9 cellular contexts compared by ENCODE assay signal in genomic region chr19:45693168-45693788, GRCh38. TPM values are rescaled to one million over a fixed set of nuclear protein-coding genes. Genes with fewer than 3 reads are reported as not detected.
DNase-seq lines count a peak whose midpoint lies in the region; ATAC-seq and TF ChIP-seq lines count a peak whose summit lies in the region.
"Had no signal": no experiment of that assay in that cellular context is flagged by ENCODE, and none has a peak within 500 bp of the region (broad histone marks: within the 10 kb centered on the region; RNA-seq: fewer than 3 reads in every experiment).

No MANE protein-coding gene starts in this region.

- no peaks in the 10 kb centered on the region for H3K27me3 ChIP-seq in CD4-positive, CD25-positive, alpha-beta regulatory T cell (ENCODE audit: control insufficient read depth, insufficient read depth, low read length)
- H3K27me3 ChIP-seq in OCI-LY1 (ENCODE audit: insufficient read depth, low read length) = no peaks in the 10 kb centered on the region

- H3K4me1 Mint-ChIP-seq in CD4-positive, CD25-positive, alpha-beta regulatory T cell = peaks cover 0 to 32% (median 11%) of the 10 kb centered on the region in 4 donors
- peaks cover 24% of the 10 kb centered on the region in 2 donors for H3K4me1 Mint-ChIP-seq in natural killer cell treated with Interleukin-12 subunit alpha and Interleukin-12 subunit beta and Interleukin-15 and Interleukin-18, amount 100 ng/mL, for 72 hours (ENCODE audit: low read depth in 2 of 2)
- H3K4me1 Mint-ChIP-seq in stimulated activated naive CD8-positive, alpha-beta T cell treated with anti-CD3 and anti-CD28 coated beads, Interleukin-15, Interleukin-2, amounts not matched to agents 100 ng/mL and 50 ng/mL, for 24 hours (ENCODE audit: low read depth) = peaks cover 48% of the 10 kb centered on the region

- H3F3A ChIP-seq in OCI-LY1 (ENCODE audit: insufficient read depth, low read length) = no peaks in the 10 kb centered on the region

- DNase-seq in CD4-positive, CD25-positive, alpha-beta regulatory T cell = peak; percentile 58 to 69 (median 64)
- DNase-seq in HT1080 (ENCODE audit: low read depth) (peak; percentile 59), activated T-helper 1 cell treated with Interleukin-2 at 50 U/mL for 16 hours (ENCODE audit: low read depth) (peak; percentile 56), fibroblast of peridontal ligament (ENCODE audit: extremely low read depth) (peak; percentile 64)
- DNase-seq in natural killer cell treated with Interleukin-12 subunit alpha and Interleukin-12 subunit beta and Interleukin-15 and Interleukin-18, amount 100 ng/mL, for 72 hours (ENCODE audit: low spot score) = peak; percentile 78

- peak overlapping the region; percentile 88 for H3K4me3 ChIP-seq in CD4-positive, CD25-positive, alpha-beta regulatory T cell (ENCODE audit: low read depth, low read length)
- peak overlapping the region; percentile 83 for H3K4me3 ChIP-seq in OCI-LY1 (ENCODE audit: low read depth, low read length, poor library complexity, severe bottlenecking)

- H3K4me1 ChIP-seq in CD4-positive, CD25-positive, alpha-beta regulatory T cell (ENCODE audit: control insufficient read depth, insufficient read depth, low read length, poor library complexity, severe bottlenecking) = peaks cover 27% of the 10 kb centered on the region
- H3K4me1 ChIP-seq in OCI-LY1 (ENCODE audit: insufficient read depth, low read length, severe bottlenecking) = peaks cover 15% of the 10 kb centered on the region

- H3K27me3 Mint-ChIP-seq in CD4-positive, CD25-positive, alpha-beta regulatory T cell = no peaks in the 10 kb centered on the region
- no peaks in the 10 kb centered on the region for H3K27me3 Mint-ChIP-seq in natural killer cell treated with Interleukin-12 subunit alpha and Interleukin-12 subunit beta and Interleukin-15 and Interleukin-18, amount 100 ng/mL, for 72 hours
- H3K27me3 Mint-ChIP-seq in stimulated activated naive CD8-positive, alpha-beta T cell treated with anti-CD3 and anti-CD28 coated beads, Interleukin-15, Interleukin-2, amounts not matched to agents 100 ng/mL and 50 ng/mL, for 24 hours = no peaks in the 10 kb centered on the region

- peak; percentile 97 for TF ChIP-seq CTCF in OCI-LY1 (IDR thresholded peaks at IDR 0.05; ENCODE audit: low read length)

- peaks cover 6% of the 10 kb centered on the region for H3K36me3 ChIP-seq in CD4-positive, CD25-positive, alpha-beta regulatory T cell (ENCODE audit: control insufficient read depth, insufficient read depth, low read length)
- H3K36me3 ChIP-seq in OCI-LY1 (ENCODE audit: insufficient read depth, low read length) = peaks cover 39% of the 10 kb centered on the region

- no peaks in the 10 kb centered on the region for H3K9me3 ChIP-seq in CD4-positive, CD25-positive, alpha-beta regulatory T cell (ENCODE audit: control insufficient read depth in 2 of 2, low read length in 2 of 2)
- H3K9me3 ChIP-seq in OCI-LY1 (ENCODE audit: low read length) = no peaks in the 10 kb centered on the region

- H3K27ac Mint-ChIP-seq in CD4-positive, CD25-positive, alpha-beta regulatory T cell = peak overlapping the region; percentile 71 to 98 (median 96)
- peak overlapping the region; percentile 94 to 95 for H3K27ac Mint-ChIP-seq in natural killer cell treated with Interleukin-12 subunit alpha and Interleukin-12 subunit beta and Interleukin-15 and Interleukin-18, amount 100 ng/mL, for 72 hours
- H3K27ac Mint-ChIP-seq in stimulated activated naive CD8-positive, alpha-beta T cell treated with anti-CD3 and anti-CD28 coated beads, Interleukin-15, Interleukin-2, amounts not matched to agents 100 ng/mL and 50 ng/mL, for 24 hours = peak overlapping the region; percentile 100

- peak overlapping the region; percentile 83 for H3K4me2 ChIP-seq in OCI-LY1 (ENCODE audit: low read length)

- H2AFZ ChIP-seq in OCI-LY1 (ENCODE audit: low read length) = no peak overlapping the region

- peaks cover 9% of the 10 kb centered on the region for H3K36me3 Mint-ChIP-seq in CD4-positive, CD25-positive, alpha-beta regulatory T cell
- H3K36me3 Mint-ChIP-seq in natural killer cell treated with Interleukin-12 subunit alpha and Interleukin-12 subunit beta and Interleukin-15 and Interleukin-18, amount 100 ng/mL, for 72 hours = peaks cover 17% of the 10 kb centered on the region
- H3K36me3 Mint-ChIP-seq in stimulated activated naive CD8-positive, alpha-beta T cell treated with anti-CD3 and anti-CD28 coated beads, Interleukin-15, Interleukin-2, amounts not matched to agents 100 ng/mL and 50 ng/mL, for 24 hours (ENCODE audit: low read depth) = peaks cover 59% of the 10 kb centered on the region

- H3K79me2 ChIP-seq in OCI-LY1 (ENCODE audit: insufficient read depth, low read length) = peaks cover 11% of the 10 kb centered on the region

- H4K20me1 ChIP-seq in OCI-LY1 (ENCODE audit: insufficient read depth, low read length) = no peaks in the 10 kb centered on the region

- H3K4me3 Mint-ChIP-seq in CD4-positive, CD25-positive, alpha-beta regulatory T cell = peak overlapping the region; percentile 89 to 98 (median 96)
- peak overlapping the region; percentile 95 for H3K4me3 Mint-ChIP-seq in natural killer cell treated with Interleukin-12 subunit alpha and Interleukin-12 subunit beta and Interleukin-15 and Interleukin-18, amount 100 ng/mL, for 72 hours
- peak overlapping the region; percentile 92 for H3K4me3 Mint-ChIP-seq in stimulated activated naive CD8-positive, alpha-beta T cell treated with anti-CD3 and anti-CD28 coated beads, Interleukin-15, Interleukin-2, amounts not matched to agents 100 ng/mL and 50 ng/mL, for 24 hours

- H3K27ac ChIP-seq in CD4-positive, CD25-positive, alpha-beta regulatory T cell (ENCODE audit: insufficient read depth, low read length, poor library complexity, severe bottlenecking) = peak overlapping the region; percentile 96
- peak overlapping the region; percentile 74 for H3K27ac ChIP-seq in OCI-LY1 (ENCODE audit: low read depth, low read length, poor library complexity, severe bottlenecking)

- H3K9me3 Mint-ChIP-seq in CD4-positive, CD25-positive, alpha-beta regulatory T cell = peaks cover 0 to 2% (median 0%) of the 10 kb centered on the region in 7 donors
- H3K9me3 Mint-ChIP-seq in natural killer cell treated with Interleukin-12 subunit alpha and Interleukin-12 subunit beta and Interleukin-15 and Interleukin-18, amount 100 ng/mL, for 72 hours = no peaks in the 10 kb centered on the region
- no peaks in the 10 kb centered on the region for H3K9me3 Mint-ChIP-seq in stimulated activated naive CD8-positive, alpha-beta T cell treated with anti-CD3 and anti-CD28 coated beads, Interleukin-15, Interleukin-2, amounts not matched to agents 100 ng/mL and 50 ng/mL, for 24 hours

- peak overlapping the region; percentile 92 for H3K9ac ChIP-seq in OCI-LY1 (ENCODE audit: low read length)

- no peak for ATAC-seq in CD4-positive, CD25-positive, alpha-beta regulatory T cell (ENCODE audit: low read depth in 2 of 2)
- no peak for ATAC-seq in natural killer cell treated with Interleukin-12 subunit alpha and Interleukin-12 subunit beta and Interleukin-15 and Interleukin-18, amount 100 ng/mL, for 72 hours
- no peak for ATAC-seq in GM21737 (IDR thresholded peaks at IDR 0.05; ENCODE audit: unreplicated experiment)

- no peaks in the 10 kb centered on the region for H3K9me2 ChIP-seq in OCI-LY1 (ENCODE audit: low read depth, low read length)

RNA-seq across cellular contexts. Expression of gene QPCTL, which starts 0.8 kb away (rescaled TPM):
- total RNA-seq in CD4-positive, CD25-positive, alpha-beta regulatory T cell = 10.0 TPM
- polyA plus RNA-seq in CD4-positive, CD25-positive, alpha-beta regulatory T cell = 1 to 10 TPM in 1 of 4 donors, under 1 TPM in 3; 0.37 to 1.1 (median 0.52) TPM
- 16.9 and 20.9 TPM in 2 replicates for total RNA-seq in HT1080 (2014; rRNA removed; shearing (Covaris generic))
- 22.8 and 26.6 TPM in 2 replicates for polyA plus RNA-seq in HT1080 (2015; cell fraction: cytosol; rRNA removed)
- 22.8 and 30.2 TPM in 2 replicates for polyA plus RNA-seq in HT1080 (2015; cell fraction: nucleus; rRNA removed)
- total RNA-seq in natural killer cell treated with Interleukin-12 subunit alpha and Interleukin-12 subunit beta and Interleukin-15 and Interleukin-18, amount 100 ng/mL, for 72 hours = 10 to 100 TPM in 1 of 2 donors, 1 to 10 TPM in 1; 8.4 to 22.7 TPM

RNA-seq across cellular contexts. Expression of gene SNRPD2, which starts 1.5 kb away (rescaled TPM):
- 271 TPM for total RNA-seq in CD4-positive, CD25-positive, alpha-beta regulatory T cell
- polyA plus RNA-seq in CD4-positive, CD25-positive, alpha-beta regulatory T cell = 1,000 to 10,000 TPM; 1,054 to 1,255 (median 1,105) TPM
- 612 and 1,194 TPM in 2 replicates for total RNA-seq in HT1080 (2014; rRNA removed; shearing (Covaris generic))
- polyA plus RNA-seq in HT1080 (2015; cell fraction: cytosol; rRNA removed) = 503 and 522 TPM in 2 replicates
- polyA plus RNA-seq in HT1080 (2015; cell fraction: nucleus; rRNA removed) = 165 and 192 TPM in 2 replicates
- 100 to 1,000 TPM; 389 to 427 TPM for total RNA-seq in natural killer cell treated with Interleukin-12 subunit alpha and Interleukin-12 subunit beta and Interleukin-15 and Interleukin-18, amount 100 ng/mL, for 72 hours

RNA-seq across cellular contexts. Expression of gene GIPR, which starts 25.3 kb away (rescaled TPM):
- total RNA-seq in CD4-positive, CD25-positive, alpha-beta regulatory T cell = 9.3 TPM
- under 1 TPM in 3 of 4 donors, not detected in 1; 0.15 to 0.19 (median 0.17) TPM for polyA plus RNA-seq in CD4-positive, CD25-positive, alpha-beta regulatory T cell
- 0.07 and 0.23 TPM in 2 replicates for total RNA-seq in HT1080 (2014; rRNA removed; shearing (Covaris generic))
- not detected in 2 replicates for polyA plus RNA-seq in HT1080 (2015; cell fraction: cytosol; rRNA removed)
- polyA plus RNA-seq in HT1080 (2015; cell fraction: nucleus; rRNA removed) = 2.0 and 2.6 TPM in 2 replicates
- total RNA-seq in natural killer cell treated with Interleukin-12 subunit alpha and Interleukin-12 subunit beta and Interleukin-15 and Interleukin-18, amount 100 ng/mL, for 72 hours = 10 to 100 TPM; 29.0 to 74.0 TPM

RNA-seq across cellular contexts. Expression of gene FBXO46, which starts 37.4 kb away (rescaled TPM):
- total RNA-seq in CD4-positive, CD25-positive, alpha-beta regulatory T cell = 26.5 TPM
- polyA plus RNA-seq in CD4-positive, CD25-positive, alpha-beta regulatory T cell = 10 to 100 TPM in 3 of 4 donors, 1 to 10 TPM in 1; 8.0 to 12.0 (median 10.5) TPM
- 9.5 and 14.2 TPM in 2 replicates for total RNA-seq in HT1080 (2014; rRNA removed; shearing (Covaris generic))
- polyA plus RNA-seq in HT1080 (2015; cell fraction: cytosol; rRNA removed) = 11.0 and 12.5 TPM in 2 replicates
- 48.1 and 62.7 TPM in 2 replicates for polyA plus RNA-seq in HT1080 (2015; cell fraction: nucleus; rRNA removed)
- total RNA-seq in natural killer cell treated with Interleukin-12 subunit alpha and Interleukin-12 subunit beta and Interleukin-15 and Interleukin-18, amount 100 ng/mL, for 72 hours = 10 to 100 TPM; 36.9 to 53.8 TPM

RNA-seq across cellular contexts. Expression of gene MEIOSIN, which starts 40.0 kb away (rescaled TPM):
- total RNA-seq in CD4-positive, CD25-positive, alpha-beta regulatory T cell = not detected
- not detected for polyA plus RNA-seq in CD4-positive, CD25-positive, alpha-beta regulatory T cell
- total RNA-seq in HT1080 (2014; rRNA removed; shearing (Covaris generic)) = 0.07 and 0.37 TPM in 2 replicates
- polyA plus RNA-seq in HT1080 (2015; cell fraction: cytosol; rRNA removed) = 0.81 and 0.95 TPM in 2 replicates
- 1.00 and 1.4 TPM in 2 replicates for polyA plus RNA-seq in HT1080 (2015; cell fraction: nucleus; rRNA removed)
- total RNA-seq in natural killer cell treated with Interleukin-12 subunit alpha and Interleukin-12 subunit beta and Interleukin-15 and Interleukin-18, amount 100 ng/mL, for 72 hours = not detected
- total RNA-seq: T-helper 1 cell treated with Interleukin-12 subunit alpha and Interleukin-12 subunit beta and Interleukin-4 antibody, amounts not matched to agents 30 ng/mL and 1 ng/mL, for 36 hours had no signal
